In the genomic region with DNA sequence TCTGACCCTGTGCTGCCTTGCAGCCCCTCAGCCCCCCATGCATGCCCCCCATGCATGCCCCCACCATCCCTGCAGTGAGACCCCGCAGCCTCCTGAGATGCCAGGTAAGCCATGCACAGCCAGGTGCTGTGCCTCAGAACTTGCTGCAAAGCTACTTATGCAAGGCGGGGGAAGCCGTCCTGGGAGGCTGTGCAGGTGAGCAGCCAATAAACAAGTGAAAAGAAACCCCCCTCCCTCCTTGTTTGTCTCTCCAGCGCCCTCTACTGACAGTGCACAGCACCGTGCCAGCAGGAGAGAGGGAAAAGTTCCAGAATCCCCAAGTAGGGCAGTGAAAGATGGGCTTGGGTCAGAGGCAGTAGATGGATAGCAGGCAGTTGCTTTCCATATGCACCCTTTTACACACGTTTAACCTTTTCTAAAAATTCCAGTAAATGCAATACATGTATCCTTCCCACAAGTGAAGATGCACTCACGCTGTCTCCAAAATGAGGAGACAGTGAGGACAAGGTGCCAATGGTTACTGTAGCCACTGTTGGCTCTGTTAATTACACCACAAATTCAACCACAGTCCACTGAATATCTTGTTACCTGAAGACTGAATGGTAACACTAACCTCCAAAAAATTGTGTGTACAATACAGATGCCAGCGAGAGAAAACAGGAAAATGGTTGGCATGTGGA, we compare ENCODE assay signal across 9 cellular contexts. TPM values are rescaled to one million over a fixed set of nuclear protein-coding genes. Genes with fewer than 3 reads are reported as not detected.
DNase-seq lines count a peak whose midpoint lies in the region; ATAC-seq and TF ChIP-seq lines count a peak whose summit lies in the region.
"Had no signal": no experiment of that assay in that cellular context is flagged by ENCODE, and none has a peak within 500 bp of the region (broad histone marks: within the 10 kb centered on the region; RNA-seq: fewer than 3 reads in every experiment).

No MANE protein-coding gene starts in this region.

- peak; percentile 12 to 71 (median 64) for TF ChIP-seq CTCF in heart right ventricle (IDR thresholded peaks at IDR 0.05)
- TF ChIP-seq CTCF in cardiac fibroblast (IDR thresholded peaks at IDR 0.05; ENCODE audit: low read depth, low read length): peak; percentile 91
- peak; percentile 67 for TF ChIP-seq CTCF in neural progenitor cell (IDR thresholded peaks at IDR 0.05)

- no peak overlapping the region for H3K27ac Mint-ChIP-seq in neural progenitor cell
- no peak overlapping the region for H3K27ac Mint-ChIP-seq in activated T-helper 1 cell treated with anti-CD3 and anti-CD28 coated beads, Interleukin-12 subunit alpha, Interleukin-12 subunit beta, Interleukin-2, Interleukin-4 antibody, amounts not matched to agents 30 ng/mL and 10 ng/mL and 1 ng/mL, durations not matched to agents 14 hours and 24 hours and 36 hours

- peaks cover 21% of the 10 kb centered on the region for H3K27me3 Mint-ChIP-seq in neural progenitor cell (ENCODE audit: insufficient read depth, low read depth)
- H3K27me3 Mint-ChIP-seq in activated T-helper 1 cell treated with anti-CD3 and anti-CD28 coated beads, Interleukin-12 subunit alpha, Interleukin-12 subunit beta, Interleukin-2, Interleukin-4 antibody, amounts not matched to agents 30 ng/mL and 10 ng/mL and 1 ng/mL, durations not matched to agents 14 hours and 24 hours and 36 hours (ENCODE audit: insufficient read depth): peaks cover 9% of the 10 kb centered on the region

- H3K4me3 ChIP-seq in heart right ventricle: no peak overlapping the region
- H3K4me3 ChIP-seq in cardiac fibroblast (replicated peaks in 1 of 2; ENCODE audit: low read depth in 2 of 2, low read length in 2 of 2): no peak overlapping the region
- no peak overlapping the region for H3K4me3 ChIP-seq in neural progenitor cell

- H3K36me3 Mint-ChIP-seq in neural progenitor cell: no peaks in the 10 kb centered on the region
- no peaks in the 10 kb centered on the region for H3K36me3 Mint-ChIP-seq in activated T-helper 1 cell treated with anti-CD3 and anti-CD28 coated beads, Interleukin-12 subunit alpha, Interleukin-12 subunit beta, Interleukin-2, Interleukin-4 antibody, amounts not matched to agents 30 ng/mL and 10 ng/mL and 1 ng/mL, durations not matched to agents 14 hours and 24 hours and 36 hours (ENCODE audit: low read depth)

- H3K27ac ChIP-seq in heart right ventricle (no peak overlapping the region), neural progenitor cell (no peak overlapping the region)

- H3K9me3 Mint-ChIP-seq in neural progenitor cell: no peaks in the 10 kb centered on the region
- no peaks in the 10 kb centered on the region for H3K9me3 Mint-ChIP-seq in activated T-helper 1 cell treated with anti-CD3 and anti-CD28 coated beads, Interleukin-12 subunit alpha, Interleukin-12 subunit beta, Interleukin-2, Interleukin-4 antibody, amounts not matched to agents 30 ng/mL and 10 ng/mL and 1 ng/mL, durations not matched to agents 14 hours and 24 hours and 36 hours
- H3K9me3 Mint-ChIP-seq: central memory CD8-positive, alpha-beta T cell had no signal

- no peak overlapping the region for H3K4me2 ChIP-seq in neural progenitor cell

- H3K4me3 Mint-ChIP-seq in neural progenitor cell: no peak overlapping the region
- no peak overlapping the region for H3K4me3 Mint-ChIP-seq in activated T-helper 1 cell treated with anti-CD3 and anti-CD28 coated beads, Interleukin-12 subunit alpha, Interleukin-12 subunit beta, Interleukin-2, Interleukin-4 antibody, amounts not matched to agents 30 ng/mL and 10 ng/mL and 1 ng/mL, durations not matched to agents 14 hours and 24 hours and 36 hours

- H3K9me3 ChIP-seq in heart right ventricle (no peaks in the 10 kb centered on the region), neural progenitor cell (ENCODE audit: low read depth) (no peaks in the 10 kb centered on the region)

- peaks cover 9% of the 10 kb centered on the region for H3F3A ChIP-seq in neural progenitor cell (ENCODE audit: low read depth)

- no peak overlapping the region for H2AFZ ChIP-seq in neural progenitor cell (replicated peaks)

- H3K27me3 ChIP-seq in heart right ventricle: peaks cover 0 to 36% (median 20%) of the 10 kb centered on the region in 7 donors
- H3K27me3 ChIP-seq in neural progenitor cell: peaks cover 24% of the 10 kb centered on the region

- no peak overlapping the region for H3K9ac ChIP-seq in neural progenitor cell

- 36 to 39% methylated on average over 8 of the region's 8 CpGs for WGBS in heart right ventricle, 2 donors

- no peaks in the 10 kb centered on the region for H3K79me2 ChIP-seq in neural progenitor cell (ENCODE audit: low read depth)

- peaks cover 31% of the 10 kb centered on the region for H3K4me1 Mint-ChIP-seq in neural progenitor cell
- H3K4me1 Mint-ChIP-seq in activated T-helper 1 cell treated with anti-CD3 and anti-CD28 coated beads, Interleukin-12 subunit alpha, Interleukin-12 subunit beta, Interleukin-2, Interleukin-4 antibody, amounts not matched to agents 30 ng/mL and 10 ng/mL and 1 ng/mL, durations not matched to agents 14 hours and 24 hours and 36 hours (ENCODE audit: low read depth): peaks cover 4% of the 10 kb centered on the region

- H3K4me1 ChIP-seq in heart right ventricle (peaks cover 0 to 29% (median 19%) of the 10 kb centered on the region in 9 donors), neural progenitor cell (peaks cover 11% of the 10 kb centered on the region)

- no peak for ATAC-seq in heart right ventricle
- ATAC-seq in HG03103 (IDR thresholded peaks at IDR 0.05; ENCODE audit: low read depth, unreplicated experiment): peak; percentile 23
- ATAC-seq in HG03025 (IDR thresholded peaks at IDR 0.05; ENCODE audit: low FRiP score, unreplicated experiment): no peak

- intact Hi-C loops in heart right ventricle (cut with DNase I) (loop anchor here in 1 of 10 donors (5.0 kb wide), 1 partner anchor 34 kb away; no protein-coding TSS in a partner anchor), cardiac septum (cut with DNase I) (no loop called here)
- intact Hi-C loops in activated T-helper 1 cell treated with anti-CD3 and anti-CD28 coated beads, Interleukin-12 subunit alpha, Interleukin-12 subunit beta, Interleukin-2, Interleukin-4 antibody, amounts not matched to agents 30 ng/mL and 10 ng/mL and 1 ng/mL, durations not matched to agents 14 hours and 24 hours and 36 hours (cut with micrococcal nuclease): loop anchor here (2.0 kb wide), 1 partner anchor 36 kb away; no protein-coding TSS in a partner anchor

- H3K36me3 ChIP-seq in heart right ventricle: peaks cover 0 to 6% (median 0%) of the 10 kb centered on the region in 9 donors
- H3K36me3 ChIP-seq in neural progenitor cell: no peaks in the 10 kb centered on the region

- no peaks in the 10 kb centered on the region for H4K20me1 ChIP-seq in neural progenitor cell (ENCODE audit: low read depth)

- DNase-seq in heart right ventricle: peak in 1 of 2 donors; percentile 32
- DNase-seq in cardiac septum (ENCODE audit: low spot score): no peak
- DNase-seq in NCI-H510A treated with DMSO at 0.1 percent for 48 hours (lab: John Stamatoyannopoulos, UW): peak; percentile 77
- peak; percentile 65 for DNase-seq in cardiac fibroblast (ENCODE audit: low read depth in 2 of 2)
- DNase-seq in neural progenitor cell (ENCODE audit: low spot score): peak; percentile 73
- DNase-seq in activated T-helper 1 cell treated with anti-CD3 and anti-CD28 coated beads, Interleukin-12 subunit alpha, Interleukin-12 subunit beta, Interleukin-2, Interleukin-4 antibody, amounts not matched to agents 30 ng/mL and 10 ng/mL and 1 ng/mL, durations not matched to agents 14 hours and 24 hours and 36 hours (ENCODE audit: low spot score): no peak

RNA-seq across cellular contexts. Expression of gene TNFAIP2, which starts 18.0 kb away (rescaled TPM):
- total RNA-seq in heart right ventricle: 100 to 1,000 TPM in 1 of 10 donors, 10 to 100 TPM in 9; 21.8 to 134 (median 42.0) TPM
- 100 to 1,000 TPM in 1 of 2 donors, 10 to 100 TPM in 1; 24.6 to 138 TPM for polyA plus RNA-seq in heart right ventricle
- total RNA-seq in cardiac septum: 31.3 TPM
- 5.3 and 14.0 TPM in 2 replicates for total RNA-seq in neural progenitor cell (ENCODE audit: low replicate concordance)
- 2.3 and 2.4 TPM in 2 replicates for total RNA-seq in activated T-helper 1 cell treated with anti-CD3 and anti-CD28 coated beads, Interleukin-12 subunit alpha, Interleukin-12 subunit beta, Interleukin-2, Interleukin-4 antibody, amounts not matched to agents 30 ng/mL and 10 ng/mL and 1 ng/mL, durations not matched to agents 14 hours and 24 hours and 36 hours

RNA-seq across cellular contexts. Expression of gene EXOC3L4, which starts 46.7 kb away (rescaled TPM):
- total RNA-seq in heart right ventricle (1 to 10 TPM in 2 of 10 donors, under 1 TPM in 4, not detected in 4; 0.16 to 2.0 (median 0.48) TPM), cardiac septum (0.46 TPM), neural progenitor cell (ENCODE audit: low replicate concordance) (not detected in 2 replicates)
- polyA plus RNA-seq in heart right ventricle: 1 to 10 TPM in 1 of 2 donors, under 1 TPM in 1; 0.51 to 1.2 TPM
- total RNA-seq in activated T-helper 1 cell treated with anti-CD3 and anti-CD28 coated beads, Interleukin-12 subunit alpha, Interleukin-12 subunit beta, Interleukin-2, Interleukin-4 antibody, amounts not matched to agents 30 ng/mL and 10 ng/mL and 1 ng/mL, durations not matched to agents 14 hours and 24 hours and 36 hours: not detected in 2 replicates

RNA-seq across cellular contexts. Expression of gene LBHD2, which starts 57.2 kb away (rescaled TPM):
- not detected for total RNA-seq in heart right ventricle
- polyA plus RNA-seq in heart right ventricle: under 1 TPM in 1 of 2 donors, not detected in 1; 0.19 TPM
- not detected for total RNA-seq in cardiac septum
- total RNA-seq in neural progenitor cell (ENCODE audit: low replicate concordance): not detected in 2 replicates
- total RNA-seq in activated T-helper 1 cell treated with anti-CD3 and anti-CD28 coated beads, Interleukin-12 subunit alpha, Interleukin-12 subunit beta, Interleukin-2, Interleukin-4 antibody, amounts not matched to agents 30 ng/mL and 10 ng/mL and 1 ng/mL, durations not matched to agents 14 hours and 24 hours and 36 hours: not detected in 2 replicates

Comparison
In these comparisons a context has a peak if more than half of its experiments do, and no peak if none do; other contexts are left out.
1. DNase-seq: peak in NCI-H510A treated with DMSO at 0.1 percent for 48 hours (single experiment), cardiac fibroblast (2 of 2) and neural progenitor cell (single experiment); none in cardiac septum (single experiment) and activated T-helper 1 cell treated with anti-CD3 and anti-CD28 coated beads, Interleukin-12 subunit alpha, Interleukin-12 subunit beta, Interleukin-2, Interleukin-4 antibody, amounts not matched to agents 30 ng/mL and 10 ng/mL and 1 ng/mL, durations not matched to agents 14 hours and 24 hours and 36 hours (single experiment).
2. Peak in every context shown above with its lines, with median percentiles within 50 percentile points of each other: CTCF ChIP-seq.